9 cellular contexts compared by ENCODE assay signal in the genomic region with DNA sequence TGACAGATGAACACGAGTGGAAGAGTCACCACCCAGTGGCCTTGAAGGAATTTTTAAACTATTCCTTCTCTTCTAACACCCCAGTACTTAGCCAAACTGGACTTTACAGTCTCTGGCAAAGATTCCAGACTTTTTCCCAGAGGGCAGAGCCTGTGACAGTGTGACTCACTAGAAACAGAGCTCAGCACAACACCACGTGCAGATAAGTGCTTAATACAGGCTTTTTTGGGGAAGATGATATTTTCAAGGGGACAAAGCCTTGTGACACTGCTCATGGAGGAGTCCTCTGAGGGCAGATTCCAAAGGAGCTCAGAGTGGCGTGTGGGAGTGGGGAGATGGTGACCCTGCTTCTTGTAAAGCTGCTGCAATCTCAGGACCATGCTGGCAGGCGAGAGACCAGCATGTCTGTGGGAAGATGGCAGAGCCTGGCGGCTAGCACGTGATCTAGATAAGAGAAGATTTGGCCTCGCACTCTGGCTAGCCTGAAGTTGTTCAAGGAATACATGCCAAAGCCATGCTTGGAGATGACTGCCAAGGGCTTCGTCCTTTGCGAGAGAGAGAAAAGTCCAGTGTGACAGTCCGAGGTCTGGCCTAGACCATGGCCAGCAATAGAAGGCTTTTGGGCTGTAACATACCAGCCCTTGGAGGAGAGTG. TPM values are rescaled to one million over a fixed set of nuclear protein-coding genes. Genes with fewer than 3 reads are reported as not detected.
A peak's percentile ranks its signal among the peaks of the same experiment; 100 is the strongest.
DNase-seq lines count a peak whose midpoint lies in the region; ATAC-seq and TF ChIP-seq lines count a peak whose summit lies in the region.
"Had no signal": no experiment of that assay in that cellular context is flagged by ENCODE, and none has a peak within 500 bp of the region (broad histone marks: within the 10 kb centered on the region; RNA-seq: fewer than 3 reads in every experiment).

No MANE protein-coding gene starts in this region.

- CTCF ChIA-PET in HEK293 (lab: Yijun Ruan, JAX): interaction anchor here (0.9 to 1.0 kb wide), 2 partner anchors 15 to 95 kb away, joined by 3 read pairs; no protein-coding TSS in a partner anchor

- no peak for TF ChIP-seq POLR2A in stomach (IDR thresholded peaks at IDR 0.05)

- H3K9me3 ChIP-seq in HEK293 (ENCODE audit: control insufficient read depth, insufficient read depth, low read depth, low read length) (no peaks in the 10 kb centered on the region), stomach (peaks cover 0 to 5% (median 0%) of the 10 kb centered on the region in 4 donors)

- no peak for TF ChIP-seq EP300 in stomach (IDR thresholded peaks at IDR 0.05)

- H3K27ac ChIP-seq in HEK293 (ENCODE audit: extremely low read depth, low read depth, low read length): no peak overlapping the region
- H3K27ac ChIP-seq in stomach: peak overlapping the region in 4 of 5 donors; percentile 37 to 74 (median 59)

- POLR2A ChIA-PET in HEK293 (lab: Yijun Ruan, JAX): interaction anchor here (1.5 kb wide), 1 partner anchor 9 kb away, joined by 10 read pairs; a partner anchor contains a TSS

- 33 to 48% (median 41%) methylated on average over 10 of the region's 10 CpGs for WGBS in stomach, 5 donors

- peaks cover 50% of the 10 kb centered on the region for H3K4me1 Mint-ChIP-seq in activated T-helper 1 cell treated with anti-CD3 and anti-CD28 coated beads, Interleukin-12 subunit alpha, Interleukin-12 subunit beta, Interleukin-2, Interleukin-4 antibody, amounts not matched to agents 30 ng/mL and 10 ng/mL and 1 ng/mL, durations not matched to agents 14 hours and 24 hours and 36 hours (ENCODE audit: low read depth)

- DNase-seq in activated T-helper 1 cell treated with anti-CD3 and anti-CD28 coated beads, Interleukin-12 subunit alpha, Interleukin-12 subunit beta, Interleukin-2, Interleukin-4 antibody, amounts not matched to agents 30 ng/mL and 10 ng/mL and 1 ng/mL, durations not matched to agents 14 hours and 24 hours and 36 hours (ENCODE audit: low spot score): no peak
- DNase-seq in left cardiac atrium (peak; percentile 47), stomach (no peak), putamen (ENCODE audit: low spot score) (no peak)
- no peak for DNase-seq in central memory CD4-positive, alpha-beta T cell
- DNase-seq: NCI-H1105 had no signal

- H3K27me3 Mint-ChIP-seq in activated T-helper 1 cell treated with anti-CD3 and anti-CD28 coated beads, Interleukin-12 subunit alpha, Interleukin-12 subunit beta, Interleukin-2, Interleukin-4 antibody, amounts not matched to agents 30 ng/mL and 10 ng/mL and 1 ng/mL, durations not matched to agents 14 hours and 24 hours and 36 hours (ENCODE audit: insufficient read depth): no peaks in the 10 kb centered on the region

- H3K9me3 Mint-ChIP-seq in activated T-helper 1 cell treated with anti-CD3 and anti-CD28 coated beads, Interleukin-12 subunit alpha, Interleukin-12 subunit beta, Interleukin-2, Interleukin-4 antibody, amounts not matched to agents 30 ng/mL and 10 ng/mL and 1 ng/mL, durations not matched to agents 14 hours and 24 hours and 36 hours: no peaks in the 10 kb centered on the region

- H3K4me3 ChIP-seq in HEK293 (ENCODE audit: low read depth, low read length): no peak overlapping the region
- H3K4me3 ChIP-seq in stomach: no peak overlapping the region

- peak overlapping the region; percentile 94 for H3K4me3 Mint-ChIP-seq in activated T-helper 1 cell treated with anti-CD3 and anti-CD28 coated beads, Interleukin-12 subunit alpha, Interleukin-12 subunit beta, Interleukin-2, Interleukin-4 antibody, amounts not matched to agents 30 ng/mL and 10 ng/mL and 1 ng/mL, durations not matched to agents 14 hours and 24 hours and 36 hours

- peak overlapping the region; percentile 91 for H3K27ac Mint-ChIP-seq in activated T-helper 1 cell treated with anti-CD3 and anti-CD28 coated beads, Interleukin-12 subunit alpha, Interleukin-12 subunit beta, Interleukin-2, Interleukin-4 antibody, amounts not matched to agents 30 ng/mL and 10 ng/mL and 1 ng/mL, durations not matched to agents 14 hours and 24 hours and 36 hours

- ATAC-seq in left cardiac atrium (peak; percentile 70 to 71), HG03378 (IDR thresholded peaks at IDR 0.05; ENCODE audit: unreplicated experiment) (no peak), HG03432 (IDR thresholded peaks at IDR 0.05; ENCODE audit: unreplicated experiment) (no peak)

- no peak for TF ChIP-seq CTCF in HEK293 (tag by site-specific recombination; IDR thresholded peaks at IDR 0.05)
- no peak for TF ChIP-seq CTCF in stomach (IDR thresholded peaks at IDR 0.05)

- peaks cover 0 to 11% (median 0%) of the 10 kb centered on the region in 3 donors for H3K27me3 ChIP-seq in stomach

- peaks cover 14% of the 10 kb centered on the region for H3K4me1 ChIP-seq in HEK293 (ENCODE audit: control insufficient read depth, insufficient read depth, low read length)
- peaks cover 0 to 38% (median 13%) of the 10 kb centered on the region in 4 donors for H3K4me1 ChIP-seq in stomach

- H3K36me3 Mint-ChIP-seq in activated T-helper 1 cell treated with anti-CD3 and anti-CD28 coated beads, Interleukin-12 subunit alpha, Interleukin-12 subunit beta, Interleukin-2, Interleukin-4 antibody, amounts not matched to agents 30 ng/mL and 10 ng/mL and 1 ng/mL, durations not matched to agents 14 hours and 24 hours and 36 hours (ENCODE audit: low read depth): peaks cover 15% of the 10 kb centered on the region

- intact Hi-C loops in activated T-helper 1 cell treated with anti-CD3 and anti-CD28 coated beads, Interleukin-12 subunit alpha, Interleukin-12 subunit beta, Interleukin-2, Interleukin-4 antibody, amounts not matched to agents 30 ng/mL and 10 ng/mL and 1 ng/mL, durations not matched to agents 14 hours and 24 hours and 36 hours (cut with micrococcal nuclease): loop anchor here (5.0 to 10.0 kb wide), 2 partner anchors 267 to 389 kb away; a partner anchor contains a TSS
- intact Hi-C loops in left cardiac atrium (cut with DNase I) (no loop called here), stomach (cut with DNase I; ENCODE audit: low total_unique reads) (no loop called here)

- H3K36me3 ChIP-seq in HEK293 (ENCODE audit: control insufficient read depth in 2 of 2, insufficient read depth in 1 of 2, low read length in 2 of 2) (no peaks in the 10 kb centered on the region), stomach (no peaks in the 10 kb centered on the region)

TF ChIP-seq in HEK293, 187 proteins besides CTCF, POLR2A, EP300 and RAD21:
- TF ChIP-seq ZNF221 (tag by site-specific recombination; IDR thresholded peaks at IDR 0.05; ENCODE audit: borderline replicate concordance) (no peak), ZBTB7A (tag by site-specific recombination; IDR thresholded peaks at IDR 0.05; ENCODE audit: low read depth) (no peak), ZNF324 (tag by site-specific recombination; IDR thresholded peaks at IDR 0.05) (no peak), ZBTB17 (tag by site-specific recombination; IDR thresholded peaks at IDR 0.05) (0 out of 2 replicates have a peak, but pooled peaks have one; percentile 17), IKZF3 (tag by site-specific recombination; IDR thresholded peaks at IDR 0.05) (0 out of 2 replicates have a peak, but pooled peaks have one; percentile 29), ZFHX2 (tag by site-specific recombination; conservative IDR thresholded peaks at IDR 0.05) (0 out of 2 replicates have a peak, but pooled peaks have one; percentile 10), ZNF114 (tag by site-specific recombination; IDR thresholded peaks at IDR 0.05) (no peak)
- TF ChIP-seq, protein P1, sequence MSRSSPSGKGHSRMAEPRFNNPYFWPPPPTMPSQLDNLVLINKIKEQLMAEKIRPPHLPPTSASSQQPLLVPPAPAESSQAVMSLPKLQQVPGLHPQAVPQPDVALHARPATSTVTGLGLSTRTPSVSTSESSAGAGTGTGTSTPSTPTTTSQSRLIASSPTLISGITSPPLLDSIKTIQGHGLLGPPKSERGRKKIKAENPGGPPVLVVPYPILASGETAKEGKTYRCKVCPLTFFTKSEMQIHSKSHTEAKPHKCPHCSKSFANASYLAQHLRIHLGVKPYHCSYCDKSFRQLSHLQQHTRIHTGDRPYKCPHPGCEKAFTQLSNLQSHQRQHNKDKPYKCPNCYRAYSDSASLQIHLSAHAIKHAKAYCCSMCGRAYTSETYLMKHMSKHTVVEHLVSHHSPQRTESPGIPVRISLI (tag by site-specific recombination; IDR thresholded peaks at IDR 0.05): no peak

RNA-seq across cellular contexts. Expression of a gene that starts 2.4 kb away (rescaled TPM):
- total RNA-seq in activated T-helper 1 cell treated with anti-CD3 and anti-CD28 coated beads, Interleukin-12 subunit alpha, Interleukin-12 subunit beta, Interleukin-2, Interleukin-4 antibody, amounts not matched to agents 30 ng/mL and 10 ng/mL and 1 ng/mL, durations not matched to agents 14 hours and 24 hours and 36 hours: 20.5 and 21.5 TPM in 2 replicates
- total RNA-seq in left cardiac atrium (10 to 100 TPM in 1 of 2 donors, 1 to 10 TPM in 1; 3.8 to 19.2 TPM), stomach (1 to 10 TPM in 1 of 5 donors, not detected in 4; 1.7 TPM)
- polyA plus RNA-seq in stomach: 1 to 10 TPM in 1 of 3 donors, under 1 TPM in 2; 0.75 to 1.1 (median 0.75) TPM

RNA-seq across cellular contexts. Expression of a gene that starts 8.5 kb away (rescaled TPM):
- 46.0 and 50.2 TPM in 2 replicates for total RNA-seq in activated T-helper 1 cell treated with anti-CD3 and anti-CD28 coated beads, Interleukin-12 subunit alpha, Interleukin-12 subunit beta, Interleukin-2, Interleukin-4 antibody, amounts not matched to agents 30 ng/mL and 10 ng/mL and 1 ng/mL, durations not matched to agents 14 hours and 24 hours and 36 hours
- total RNA-seq in left cardiac atrium (10 to 100 TPM; 83.1 to 99.9 TPM), stomach (10 to 100 TPM in 4 of 5 donors, 1 to 10 TPM in 1; 2.9 to 29.6 (median 22.0) TPM)
- polyA plus RNA-seq in stomach: 10 to 100 TPM; 24.7 to 33.5 (median 31.5) TPM

Comparison
In these comparisons a context has a peak if more than half of its experiments do, and no peak if none do; other contexts are left out.
1. ATAC-seq: peak in left cardiac atrium (2 of 2); none in HG03378 (single experiment) and HG03432 (single experiment).